18 cellular contexts compared by ENCODE assay signal in genomic region chr11:44916797-44917196, GRCh38. TPM values are rescaled to one million over a fixed set of nuclear protein-coding genes. Genes with fewer than 3 reads are reported as not detected.
DNase-seq lines count a peak whose midpoint lies in the region; ATAC-seq and TF ChIP-seq lines count a peak whose summit lies in the region.
"Had no signal": no experiment of that assay in that cellular context is flagged by ENCODE, and none has a peak within 500 bp of the region (broad histone marks: within the 10 kb centered on the region; RNA-seq: fewer than 3 reads in every experiment).

No MANE protein-coding gene starts in this region.

- intact Hi-C loops in IMR-90 (cut with micrococcal nuclease), result no loop called here
- intact Hi-C loops in adrenal gland (cut with DNase I), result loop anchor here (10.0 kb wide), 2 partner anchors 352 to 362 kb away; partner anchors contain the start of gene CD82 (in 1 of the 2)
- intact Hi-C loops in mucosa of descending colon (cut with DNase I, micrococcal nuclease), result loop anchor here in 1 of 2 donors (10.0 kb wide), 2 partner anchors 192 to 362 kb away; partner anchors contain the start of gene TSPAN18
- intact Hi-C loops in transverse colon (cut with DNase I; ENCODE audit: low total_unique reads), result no loop called here
- intact Hi-C loops in activated T-helper 2 cell treated with anti-CD3 and anti-CD28 coated beads, Interferon-gamma antibody, Interleukin-2, Interleukin-4, amounts not matched to agents 10 μg/mL and 5 μg/mL and 100 μg/mL, durations not matched to agents 14 hours and 24 hours and 36 hours (cut with micrococcal nuclease), result no loop called here
- intact Hi-C loops in activated CD4-positive, alpha-beta memory T cell treated with anti-CD3 and anti-CD28 coated beads for 36 hours (cut with micrococcal nuclease), result no loop called here

- H2AFZ ChIP-seq in IMR-90 (replicated peaks; ENCODE audit: low read length, poor library complexity), result no peak overlapping the region

- no peak overlapping the region for H3K9ac ChIP-seq in IMR-90 (ENCODE audit: low read depth, low read length)

- H3K79me1 ChIP-seq in IMR-90 (ENCODE audit: low read depth in 1 of 2, low read length in 2 of 2), result no peaks in the 10 kb centered on the region

- POLR2A ChIA-PET in IMR-90 (lab: Charles Lee; ENCODE audit: unreplicated experiment), result no interaction called here
- POLR2A ChIA-PET in activated CD4-positive, alpha-beta memory T cell treated with anti-CD3 and anti-CD28 coated beads for 36 hours (lab: Charles Lee), result no interaction called here

- no peak overlapping the region for H3K27ac ChIP-seq in IMR-90 (ENCODE audit: insufficient read depth, low read length)
- peak overlapping the region in 1 of 5 donors; percentile 46 for H3K27ac ChIP-seq in adrenal gland
- H3K27ac ChIP-seq in transverse colon, result no peak overlapping the region
- H3K27ac ChIP-seq: lower lobe of right lung had no signal

- BruUV-seq in IMR-90 (replicated peaks; lab: Mats Ljungman, UMichigan), result no TSS peak

- no peaks in the 10 kb centered on the region for H3K36me3 ChIP-seq in IMR-90 (ENCODE audit: control insufficient read depth, insufficient read depth, low read length)
- peaks cover 0 to 20% of the 10 kb centered on the region in 2 donors for H3K36me3 ChIP-seq in adrenal gland (replicated peaks in 1 of 2)
- no peaks in the 10 kb centered on the region for H3K36me3 ChIP-seq in mucosa of descending colon (ENCODE audit: low read depth)
- no peaks in the 10 kb centered on the region for H3K36me3 ChIP-seq in transverse colon
- H3K36me3 ChIP-seq: lower lobe of right lung had no signal

- no peak for TF ChIP-seq POLR2A in IMR-90 (IDR thresholded peaks at IDR 0.05; ENCODE audit: low read depth, low read length)
- no peak for TF ChIP-seq POLR2A in adrenal gland (IDR thresholded peaks at IDR 0.05)
- no peak for TF ChIP-seq POLR2A in transverse colon (IDR thresholded peaks at IDR 0.05)

- CTCF ChIA-PET in IMR-90 (lab: Yijun Ruan, JAX), result interaction anchor here (0.6 kb wide), 1 partner anchor 182 kb away, joined by 5 read pairs; no protein-coding TSS in a partner anchor
- CTCF ChIA-PET in activated CD4-positive, alpha-beta memory T cell treated with anti-CD3 and anti-CD28 coated beads for 36 hours (lab: Charles Lee), result no interaction called here

- no peak overlapping the region for H2BK20ac ChIP-seq in IMR-90 (ENCODE audit: low read depth, low read length)

- H3K23ac ChIP-seq in IMR-90 (ENCODE audit: low read depth, low read length), result no peak overlapping the region

- no peaks in the 10 kb centered on the region for H3K9me3 Mint-ChIP-seq in osteocyte (ENCODE audit: unreplicated experiment)
- H3K9me3 Mint-ChIP-seq in activated T-helper 2 cell treated with anti-CD3 and anti-CD28 coated beads, Interferon-gamma antibody, Interleukin-2, Interleukin-4, amounts not matched to agents 10 μg/mL and 5 μg/mL and 100 μg/mL, durations not matched to agents 14 hours and 24 hours and 36 hours, result no peaks in the 10 kb centered on the region
- no peaks in the 10 kb centered on the region for H3K9me3 Mint-ChIP-seq in activated CD4-positive, alpha-beta memory T cell treated with anti-CD3 and anti-CD28 coated beads for 36 hours
- H3K9me3 Mint-ChIP-seq: activated CD4-positive, alpha-beta T cell treated with anti-CD3 and anti-CD28 coated beads, Interleukin-2, amount 10 ng/mL, durations not matched to agents 24 days and 14 days; activated T-cell treated with anti-CD3 and anti-CD28 coated beads, Interleukin-2, amount 50 U/mL, for 4 hours; effector memory CD8-positive, alpha-beta T cell; natural killer cell treated with Interleukin-12 subunit alpha and Interleukin-12 subunit beta and Interleukin-15 and Interleukin-18, amount 100 ng/mL, for 72 hours; T-helper 1 cell treated with Interleukin-12 subunit alpha and Interleukin-12 subunit beta and Interleukin-4 antibody, amounts not matched to agents 30 μg/mL and 1 μg/mL, for 36 hours; type B pancreatic cell had no signal

- H4K91ac ChIP-seq in IMR-90 (ENCODE audit: insufficient read depth, low read depth, low read length), result no peak overlapping the region

- H3K4ac ChIP-seq in IMR-90 (ENCODE audit: low read depth, low read length), result no peak overlapping the region

- H3K56ac ChIP-seq in IMR-90 (ENCODE audit: extremely low read depth, insufficient read depth, low read length), result no peak overlapping the region

- TF ChIP-seq RAD21 in IMR-90 (IDR thresholded peaks at IDR 0.05; ENCODE audit: low read length), result no peak

- 93% methylated on average over 5 of the region's 9 CpGs; no CpG with 5 or more reads in 1 of the 2 experiments for WGBS in IMR-90 (ENCODE audit: extremely low coverage in 2 of 2, insufficient read length in 1 of 2), 2 experiments
- 70 to 100% (median 73%) methylated on average over 4 to 9 of the region's 9 CpGs; no CpG with 5 or more reads in 1 of the 4 donors for WGBS in adrenal gland, 4 donors
- WGBS in transverse colon (ENCODE audit: low coverage in 1 of 2), 2 donors, result 79% methylated on average over 9 of the region's 9 CpGs; no CpG with 5 or more reads in 1 of the 2 donors

- no peak overlapping the region for H3K4me2 ChIP-seq in IMR-90 (ENCODE audit: low read depth, low read length)

- H3K14ac ChIP-seq in IMR-90 (replicated peaks; ENCODE audit: low read depth, low read length), result no peak overlapping the region

- H3K27me3 Mint-ChIP-seq in osteocyte (ENCODE audit: unreplicated experiment), result no peaks in the 10 kb centered on the region
- peaks cover 4% of the 10 kb centered on the region for H3K27me3 Mint-ChIP-seq in activated T-helper 2 cell treated with anti-CD3 and anti-CD28 coated beads, Interferon-gamma antibody, Interleukin-2, Interleukin-4, amounts not matched to agents 10 μg/mL and 5 μg/mL and 100 μg/mL, durations not matched to agents 14 hours and 24 hours and 36 hours (ENCODE audit: low read depth)
- H3K27me3 Mint-ChIP-seq in activated CD4-positive, alpha-beta memory T cell treated with anti-CD3 and anti-CD28 coated beads for 36 hours, result no peaks in the 10 kb centered on the region
- H3K27me3 Mint-ChIP-seq: activated CD4-positive, alpha-beta T cell treated with anti-CD3 and anti-CD28 coated beads, Interleukin-2, amount 10 ng/mL, durations not matched to agents 24 days and 14 days; type B pancreatic cell had no signal

- H2AK9ac ChIP-seq in IMR-90 (replicated peaks; ENCODE audit: low read depth, low read length, poor library complexity), result peak overlapping the region; percentile 55

- H2AK5ac ChIP-seq in IMR-90 (ENCODE audit: low read depth, low read length), result no peak overlapping the region

- no peak for TF ChIP-seq CTCF in IMR-90 (conservative IDR thresholded peaks at IDR 0.05; ENCODE audit: low read depth, low read length)
- no peak for TF ChIP-seq CTCF in adrenal gland (IDR thresholded peaks at IDR 0.05)
- no peak for TF ChIP-seq CTCF in mucosa of descending colon (IDR thresholded peaks at IDR 0.05)
- no peak for TF ChIP-seq CTCF in osteocyte (IDR thresholded peaks at IDR 0.05)
- no peak for TF ChIP-seq CTCF in transverse colon (IDR thresholded peaks at IDR 0.05)

- H2BK5ac ChIP-seq in IMR-90 (ENCODE audit: low read depth, low read length, poor library complexity, severe bottlenecking), result no peak overlapping the region

- H3K4me3 ChIP-seq in IMR-90 (ENCODE audit: insufficient read depth, low read depth, low read length), result no peak overlapping the region
- H3K4me3 ChIP-seq in adrenal gland, result no peak overlapping the region
- H3K4me3 ChIP-seq in mucosa of descending colon, result no peak overlapping the region
- H3K4me3 ChIP-seq in transverse colon, result no peak overlapping the region
- H3K4me3 ChIP-seq: lower lobe of right lung had no signal

- H4K5ac ChIP-seq in IMR-90 (ENCODE audit: low read depth, low read length), result no peak overlapping the region

- dilution Hi-C loops in IMR-90 (cut with HindIII; ENCODE audit: low sequenced_read_pairs, unreplicated experiment), result no loop called here

- TF ChIP-seq EP300 in transverse colon (IDR thresholded peaks at IDR 0.05; ENCODE audit: low read depth), result no peak

- no peaks in the 10 kb centered on the region for H3K36me3 Mint-ChIP-seq in osteocyte (ENCODE audit: unreplicated experiment)
- no peaks in the 10 kb centered on the region for H3K36me3 Mint-ChIP-seq in activated T-helper 2 cell treated with anti-CD3 and anti-CD28 coated beads, Interferon-gamma antibody, Interleukin-2, Interleukin-4, amounts not matched to agents 10 μg/mL and 5 μg/mL and 100 μg/mL, durations not matched to agents 14 hours and 24 hours and 36 hours (ENCODE audit: low read depth)
- H3K36me3 Mint-ChIP-seq in activated CD4-positive, alpha-beta memory T cell treated with anti-CD3 and anti-CD28 coated beads for 36 hours, result no peaks in the 10 kb centered on the region
- H3K36me3 Mint-ChIP-seq: natural killer cell treated with Interleukin-12 subunit alpha and Interleukin-12 subunit beta and Interleukin-15 and Interleukin-18, amount 100 ng/mL, for 72 hours; type B pancreatic cell had no signal

- H3K4me1 ChIP-seq in IMR-90 (ENCODE audit: control insufficient read depth, insufficient read depth, low read length) (no peaks in the 10 kb centered on the region; the same call in 1 of the 2 replicates), adrenal gland (replicated peaks in 1 of 2) (peaks cover 0 to 11% of the 10 kb centered on the region in 2 donors), mucosa of descending colon (ENCODE audit: low read depth) (no peaks in the 10 kb centered on the region), transverse colon (peaks cover 0 to under 1% (median 0%) of the 10 kb centered on the region in 4 donors)

- H3K27me3 ChIP-seq in IMR-90 (ENCODE audit: control insufficient read depth, insufficient read depth, low read length) (peaks cover 24% of the 10 kb centered on the region), adrenal gland (no peaks in the 10 kb centered on the region), transverse colon (no peaks in the 10 kb centered on the region)

- H3K4me3 Mint-ChIP-seq in osteocyte (ENCODE audit: unreplicated experiment), result no peak overlapping the region
- no peak overlapping the region for H3K4me3 Mint-ChIP-seq in activated T-helper 2 cell treated with anti-CD3 and anti-CD28 coated beads, Interferon-gamma antibody, Interleukin-2, Interleukin-4, amounts not matched to agents 10 μg/mL and 5 μg/mL and 100 μg/mL, durations not matched to agents 14 hours and 24 hours and 36 hours (ENCODE audit: low read depth)
- H3K4me3 Mint-ChIP-seq in activated CD4-positive, alpha-beta memory T cell treated with anti-CD3 and anti-CD28 coated beads for 36 hours, result no peak overlapping the region
- H3K4me3 Mint-ChIP-seq: activated CD4-positive, alpha-beta T cell treated with anti-CD3 and anti-CD28 coated beads, Interleukin-2, amount 10 ng/mL, durations not matched to agents 24 days and 14 days; activated T-cell treated with anti-CD3 and anti-CD28 coated beads, Interleukin-2, amount 50 U/mL, for 4 hours; effector memory CD8-positive, alpha-beta T cell; natural killer cell treated with Interleukin-12 subunit alpha and Interleukin-12 subunit beta and Interleukin-15 and Interleukin-18, amount 100 ng/mL, for 72 hours; T-helper 1 cell treated with Interleukin-12 subunit alpha and Interleukin-12 subunit beta and Interleukin-4 antibody, amounts not matched to agents 30 μg/mL and 1 μg/mL, for 36 hours; type B pancreatic cell had no signal

- H2BK120ac ChIP-seq in IMR-90 (ENCODE audit: low read depth, low read length), result no peak overlapping the region

- H4K8ac ChIP-seq in IMR-90 (ENCODE audit: low read depth in 2 of 2, low read length in 2 of 2), result no peak overlapping the region

- in situ Hi-C loops in Caki2 (cut with HindIII; ENCODE audit: low pct_unique_long_range_greater_than_20kb, low sequenced_read_pairs) (no loop called here), IMR-90 (cut with MboI; ENCODE audit: low sequenced_read_pairs) (loop anchor here (25.0 kb wide), 1 partner anchor 804 kb away; no protein-coding TSS in a partner anchor), transverse colon (cut with MboI; ENCODE audit: low pct_ligation_motif_present in 1 of 4, low pct_unique_long_range_greater_than_20kb in 1 of 4, low sequenced_read_pairs in 3 of 4) (loop anchor here in 3 of 4 donors (10.0 to 25.0 kb wide), 3 partner anchors 204 to 629 kb away; no protein-coding TSS in a partner anchor)

- peak; percentile 43 for DNase-seq in Caki2 (ENCODE audit: low read depth)
- DNase-seq in IMR-90, result no peak
- DNase-seq in adrenal gland, result peak in 4 of 7 donors; percentile 39 to 69 (median 56)
- DNase-seq in mucosa of descending colon, result no peak
- DNase-seq in osteocyte (ENCODE audit: extremely low spot score, unreplicated experiment), result no peak
- no peak for DNase-seq in transverse colon
- no peak for DNase-seq in activated T-helper 2 cell treated with anti-CD3 and anti-CD28 coated beads, Interferon-gamma antibody, Interleukin-2, Interleukin-4, amounts not matched to agents 10 μg/mL and 5 μg/mL and 100 μg/mL, durations not matched to agents 14 hours and 24 hours and 36 hours (ENCODE audit: low spot score)
- no peak for DNase-seq in activated CD4-positive, alpha-beta memory T cell treated with anti-CD3 and anti-CD28 coated beads for 36 hours
- DNase-seq: activated CD4-positive, alpha-beta T cell treated with anti-CD3 and anti-CD28 coated beads, Interleukin-2, amount 10 ng/mL, durations not matched to agents 24 days and 14 days; activated T-cell treated with anti-CD3 and anti-CD28 coated beads, Interleukin-2, amount 50 U/mL, for 4 hours; DMS79; effector memory CD8-positive, alpha-beta T cell; lower lobe of right lung; NCI-H2081 treated with DMSO at 0.1 percent for 48 hours; NCI-H748 treated with DMSO at 0.1 percent for 48 hours had no signal

- H2BK15ac ChIP-seq in IMR-90 (ENCODE audit: low read depth, low read length), result no peak overlapping the region

- no peak overlapping the region for H3K18ac ChIP-seq in IMR-90 (ENCODE audit: low read depth, low read length)

- no peaks in the 10 kb centered on the region for H3K4me1 Mint-ChIP-seq in osteocyte (ENCODE audit: unreplicated experiment)
- H3K4me1 Mint-ChIP-seq in activated T-helper 2 cell treated with anti-CD3 and anti-CD28 coated beads, Interferon-gamma antibody, Interleukin-2, Interleukin-4, amounts not matched to agents 10 μg/mL and 5 μg/mL and 100 μg/mL, durations not matched to agents 14 hours and 24 hours and 36 hours (ENCODE audit: low read depth), result no peaks in the 10 kb centered on the region
- H3K4me1 Mint-ChIP-seq in activated CD4-positive, alpha-beta memory T cell treated with anti-CD3 and anti-CD28 coated beads for 36 hours (ENCODE audit: low read depth), result no peaks in the 10 kb centered on the region
- H3K4me1 Mint-ChIP-seq: activated CD4-positive, alpha-beta T cell treated with anti-CD3 and anti-CD28 coated beads, Interleukin-2, amount 10 ng/mL, durations not matched to agents 24 days and 14 days had no signal

- no peak overlapping the region for H3K27ac Mint-ChIP-seq in osteocyte (ENCODE audit: unreplicated experiment)
- no peak overlapping the region for H3K27ac Mint-ChIP-seq in activated T-helper 2 cell treated with anti-CD3 and anti-CD28 coated beads, Interferon-gamma antibody, Interleukin-2, Interleukin-4, amounts not matched to agents 10 μg/mL and 5 μg/mL and 100 μg/mL, durations not matched to agents 14 hours and 24 hours and 36 hours
- no peak overlapping the region for H3K27ac Mint-ChIP-seq in activated CD4-positive, alpha-beta memory T cell treated with anti-CD3 and anti-CD28 coated beads for 36 hours
- H3K27ac Mint-ChIP-seq: activated CD4-positive, alpha-beta T cell treated with anti-CD3 and anti-CD28 coated beads, Interleukin-2, amount 10 ng/mL, durations not matched to agents 24 days and 14 days; effector memory CD8-positive, alpha-beta T cell; natural killer cell treated with Interleukin-12 subunit alpha and Interleukin-12 subunit beta and Interleukin-15 and Interleukin-18, amount 100 ng/mL, for 72 hours; T-helper 1 cell treated with Interleukin-12 subunit alpha and Interleukin-12 subunit beta and Interleukin-4 antibody, amounts not matched to agents 30 μg/mL and 1 μg/mL, for 36 hours; type B pancreatic cell had no signal

- no peaks in the 10 kb centered on the region for H4K20me1 ChIP-seq in IMR-90 (ENCODE audit: insufficient read depth, low read length)

- no peaks in the 10 kb centered on the region for H3K9me3 ChIP-seq in IMR-90 (ENCODE audit: control insufficient read depth, insufficient read depth, low read length)
- H3K9me3 ChIP-seq in adrenal gland (replicated peaks in 1 of 3), result no peaks in the 10 kb centered on the region
- no peaks in the 10 kb centered on the region for H3K9me3 ChIP-seq in mucosa of descending colon
- no peaks in the 10 kb centered on the region for H3K9me3 ChIP-seq in transverse colon
- H3K9me3 ChIP-seq: lower lobe of right lung had no signal

- no peak for ATAC-seq in IMR-90 (ENCODE audit: low read depth)
- ATAC-seq in mucosa of descending colon, result peak; percentile 6
- ATAC-seq: activated T-cell treated with anti-CD3 and anti-CD28 coated beads, Interleukin-2, amount 50 U/mL, for 4 hours; effector memory CD8-positive, alpha-beta T cell; lower lobe of right lung had no signal

- no peaks in the 10 kb centered on the region for H3K9me1 ChIP-seq in IMR-90 (ENCODE audit: insufficient read depth, low read length)

RNA-seq across cellular contexts. Expression of gene TP53I11, which starts 33.9 kb away (rescaled TPM):
- total RNA-seq in Caki2 (2014; rRNA removed; shearing (Covaris generic); ENCODE audit: low replicate concordance), result 0.06 and 0.81 TPM in 2 replicates
- 3.9 TPM in 2 replicates for total RNA-seq in IMR-90 (2012; rRNA removed)
- polyA plus RNA-seq in IMR-90 (2012; rRNA removed), result 18.4 and 22.0 TPM in 2 replicates
- polyA plus RNA-seq in IMR-90 (2012; cell fraction: cytosol; rRNA removed), result 11.2 and 20.9 TPM in 2 replicates
- 20.9 and 25.0 TPM in 2 replicates for polyA plus RNA-seq in IMR-90 (2012; cell fraction: nucleus; rRNA removed; ENCODE audit: low replicate concordance)
- total RNA-seq in adrenal gland, result 10 to 100 TPM; 28.3 to 55.7 (median 33.9) TPM
- polyA plus RNA-seq in adrenal gland, result 10 to 100 TPM; 13.3 to 39.7 (median 14.7) TPM
- total RNA-seq in mucosa of descending colon, result 10 to 100 TPM; 48.4 to 95.9 (median 91.9) TPM
- 137 and 159 TPM in 2 replicates for total RNA-seq in osteocyte
- total RNA-seq in transverse colon, result 10 to 100 TPM; 41.5 to 90.0 (median 56.4) TPM
- total RNA-seq in activated T-helper 2 cell treated with anti-CD3 and anti-CD28 coated beads, Interferon-gamma antibody, Interleukin-2, Interleukin-4, amounts not matched to agents 10 μg/mL and 5 μg/mL and 100 μg/mL, durations not matched to agents 14 hours and 24 hours and 36 hours, result 4.6 and 5.0 TPM in 2 replicates
- total RNA-seq in activated CD4-positive, alpha-beta memory T cell treated with anti-CD3 and anti-CD28 coated beads for 36 hours, result 10 to 100 TPM; 15.7 to 17.6 TPM

Comparison
In these comparisons a context has a peak if more than half of its experiments do, and no peak if none do; other contexts are left out.
1. DNase-seq: peak in Caki2 (single experiment) and adrenal gland (4 of 7); none in IMR-90 (single experiment), mucosa of descending colon (0 of 3), osteocyte (single experiment), transverse colon (single experiment), activated T-helper 2 cell treated with anti-CD3 and anti-CD28 coated beads, Interferon-gamma antibody, Interleukin-2, Interleukin-4, amounts not matched to agents 10 μg/mL and 5 μg/mL and 100 μg/mL, durations not matched to agents 14 hours and 24 hours and 36 hours (single experiment) and activated CD4-positive, alpha-beta memory T cell treated with anti-CD3 and anti-CD28 coated beads for 36 hours (single experiment).
2. intact Hi-C loops: an anchor here in adrenal gland (10.0 kb wide); none called in IMR-90, transverse colon, activated T-helper 2 cell treated with anti-CD3 and anti-CD28 coated beads, Interferon-gamma antibody, Interleukin-2, Interleukin-4, amounts not matched to agents 10 μg/mL and 5 μg/mL and 100 μg/mL, durations not matched to agents 14 hours and 24 hours and 36 hours and activated CD4-positive, alpha-beta memory T cell treated with anti-CD3 and anti-CD28 coated beads for 36 hours.